ENCODE assay signal across 26 cellular contexts in the genomic region with DNA sequence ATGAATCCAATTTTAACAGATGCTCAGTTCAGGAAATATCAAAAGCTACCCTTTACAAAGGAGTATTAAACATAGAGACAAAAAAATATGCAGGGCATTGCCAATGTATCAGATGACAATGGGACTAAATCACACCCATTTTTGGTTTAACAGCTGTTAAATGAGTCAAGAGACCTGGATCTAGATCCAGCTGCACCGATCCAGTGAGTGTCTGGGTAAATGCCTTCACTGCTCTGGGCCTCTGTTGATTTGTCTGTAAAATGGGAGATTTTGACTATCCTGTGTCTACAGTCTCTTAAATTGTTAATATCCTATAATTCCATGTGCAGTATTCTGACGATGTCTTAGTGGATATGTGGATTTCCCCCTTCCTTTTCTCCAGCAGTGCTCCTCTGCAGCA. TPM values are rescaled to one million over a fixed set of nuclear protein-coding genes. Genes with fewer than 3 reads are reported as not detected.
"Had no signal": no experiment of that assay in that cellular context is flagged by ENCODE, and none has a peak within 500 bp of the region (broad histone marks: within the 10 kb centered on the region; RNA-seq: fewer than 3 reads in every experiment).

No MANE protein-coding gene starts in this region.

- H3K27me3 ChIP-seq: right atrium auricular region had no signal

- H3K27ac ChIP-seq: left ventricle myocardium inferior, prostate gland, right atrium auricular region, transverse colon had no signal

- H3K4me3 ChIP-seq: left ventricle myocardium inferior, prostate gland, right atrium auricular region, skin epidermis, transverse colon had no signal

- FAIRE-seq: frontal cortex had no signal

- H3K4me1 ChIP-seq: left ventricle myocardium inferior, prostate gland, right atrium auricular region, transverse colon had no signal

- DNase-seq: activated CD4-positive, alpha-beta T cell treated with anti-CD3 and anti-CD28 coated beads, Interleukin-2, amount 10 ng/mL, durations not matched to agents 24 days and 14 days; activated CD8-positive, alpha-beta T cell treated with anti-CD3 and anti-CD28 coated beads for 36 hours; activated naive CD4-positive, alpha-beta T cell; activated naive CD8-positive, alpha-beta T cell treated with anti-CD3 and anti-CD28 coated beads for 36 hours; activated T-cell treated with anti-CD3 and anti-CD28 coated beads, Interleukin-2, amount 50 U/mL, for 1 hour; amniotic stem cell; head of caudate nucleus; left ventricle myocardium inferior; naive B cell; stimulated activated CD4-positive, alpha-beta T cell treated with anti-CD3 and anti-CD28 coated beads, Interleukin-15, amount 100 ng/mL, for 24 hours; stimulated activated CD4-positive, alpha-beta T cell treated with anti-CD3 and anti-CD28 coated beads, Interleukin-2, amount 100 ng/mL, for 48 hours; T-helper 1 cell; T1000; transverse colon had no signal

- H3K36me3 ChIP-seq: left ventricle myocardium inferior, prostate gland, right atrium auricular region, transverse colon had no signal

- ATAC-seq: activated CD8-positive, alpha-beta T cell treated with anti-CD3 and anti-CD28 coated beads for 36 hours had no signal

- H3K9me3 ChIP-seq: left ventricle myocardium inferior, prostate gland, right atrium auricular region, transverse colon had no signal

RNA-seq across cellular contexts. Expression of a gene that starts 16.4 kb away (rescaled TPM):
- total RNA-seq: activated CD4-positive, alpha-beta T cell treated with anti-CD3 and anti-CD28 coated beads, Interleukin-2, amount 10 ng/mL, durations not matched to agents 24 days and 14 days; activated CD8-positive, alpha-beta T cell treated with anti-CD3 and anti-CD28 coated beads for 36 hours; activated naive CD8-positive, alpha-beta T cell treated with anti-CD3 and anti-CD28 coated beads for 36 hours; dermis microvascular lymphatic vessel endothelial cell; fibroblast of lung; neural crest cell; right atrium auricular region had no signal

RNA-seq across cellular contexts. Expression of a gene that starts 36.0 kb away (rescaled TPM):
- total RNA-seq: activated CD4-positive, alpha-beta T cell treated with anti-CD3 and anti-CD28 coated beads, Interleukin-2, amount 10 ng/mL, durations not matched to agents 24 days and 14 days; activated CD8-positive, alpha-beta T cell treated with anti-CD3 and anti-CD28 coated beads for 36 hours; activated naive CD8-positive, alpha-beta T cell treated with anti-CD3 and anti-CD28 coated beads for 36 hours; activated T-helper 17 cell treated with anti-CD3 and anti-CD28 coated beads, Interleukin-2, amount 50 U/mL, for 72 hours; cardiac septum; dermis microvascular lymphatic vessel endothelial cell; fibroblast of lung; frontal cortex; kidney epithelial cell; left ventricle myocardium inferior; mononuclear cell; neural crest cell; omental fat pad; prostate gland; right atrium auricular region had no signal
- polyA plus RNA-seq: fibroblast of lung had no signal

RNA-seq across cellular contexts. Expression of a gene that starts 45.7 kb away (rescaled TPM):
- total RNA-seq: activated CD4-positive, alpha-beta T cell treated with anti-CD3 and anti-CD28 coated beads, Interleukin-2, amount 10 ng/mL, durations not matched to agents 24 days and 14 days; activated CD8-positive, alpha-beta T cell treated with anti-CD3 and anti-CD28 coated beads for 36 hours; activated naive CD8-positive, alpha-beta T cell treated with anti-CD3 and anti-CD28 coated beads for 36 hours; activated T-helper 17 cell treated with anti-CD3 and anti-CD28 coated beads, Interleukin-2, amount 50 U/mL, for 72 hours; cardiac septum; dermis microvascular lymphatic vessel endothelial cell; frontal cortex; kidney epithelial cell; left ventricle myocardium inferior; mononuclear cell; neural crest cell; omental fat pad; prostate gland; right atrium auricular region; transverse colon had no signal

RNA-seq across cellular contexts. Expression of a gene that starts 54.0 kb away (rescaled TPM):
- total RNA-seq: activated CD4-positive, alpha-beta T cell treated with anti-CD3 and anti-CD28 coated beads, Interleukin-2, amount 10 ng/mL, durations not matched to agents 24 days and 14 days; activated CD8-positive, alpha-beta T cell treated with anti-CD3 and anti-CD28 coated beads for 36 hours; activated naive CD8-positive, alpha-beta T cell treated with anti-CD3 and anti-CD28 coated beads for 36 hours; activated T-helper 17 cell treated with anti-CD3 and anti-CD28 coated beads, Interleukin-2, amount 50 U/mL, for 72 hours; cardiac septum; dermis microvascular lymphatic vessel endothelial cell; fibroblast of lung; frontal cortex; kidney epithelial cell; left ventricle myocardium inferior; mononuclear cell; neural crest cell; omental fat pad; prostate gland; right atrium auricular region had no signal
- polyA plus RNA-seq: fibroblast of lung had no signal
